9 cellular contexts compared by ENCODE assay signal in genomic region chr6:89299451-89299850, GRCh38. TPM values are rescaled to one million over a fixed set of nuclear protein-coding genes. Genes with fewer than 3 reads are reported as not detected.
DNase-seq lines count a peak whose midpoint lies in the region; ATAC-seq and TF ChIP-seq lines count a peak whose summit lies in the region.
"Had no signal": no experiment of that assay in that cellular context is flagged by ENCODE, and none has a peak within 500 bp of the region (broad histone marks: within the 10 kb centered on the region; RNA-seq: fewer than 3 reads in every experiment).

No MANE protein-coding gene starts in this region.

- in situ Hi-C loops in KBM-7 (cut with MboI; ENCODE audit: low pct_unique_long_range_greater_than_20kb, low sequenced_read_pairs): no loop called here

- H3K4me1 Mint-ChIP-seq in HFFc6 (ENCODE audit: low read depth): peaks cover 18% of the 10 kb centered on the region
- peaks cover 25% of the 10 kb centered on the region for H3K4me1 Mint-ChIP-seq in activated T-helper 17 cell treated with anti-CD3 and anti-CD28 coated beads, Interleukin-2, amount 50 U/mL, for 72 hours

- H3K36me3 ChIP-seq in DOHH2 (ENCODE audit: control insufficient read depth, low read length) (no peaks in the 10 kb centered on the region), ascending aorta (no peaks in the 10 kb centered on the region)
- H3K36me3 ChIP-seq: upper lobe of right lung had no signal

- no peak for DNase-seq in HFFc6
- peak; percentile 80 for DNase-seq in kidney tubule cell (ENCODE audit: low spot score)
- DNase-seq in stimulated activated CD4-positive, alpha-beta T cell treated with anti-CD3 and anti-CD28 coated beads, Interleukin-2, amount 100 ng/mL, for 24 hours: no peak
- no peak for DNase-seq in Ammon's horn (ENCODE audit: low spot score)
- DNase-seq in ascending aorta (ENCODE audit: low spot score in 2 of 2): no peak
- no peak for DNase-seq in KBM-7
- DNase-seq: upper lobe of right lung had no signal

- intact Hi-C loops in ascending aorta (cut with DNase I): loop anchor here (5.0 kb wide), 1 partner anchor 53 kb away; the partner anchor contains the start of gene UBE2J1

- H3K4me3 Mint-ChIP-seq in HFFc6: no peak overlapping the region
- H3K4me3 Mint-ChIP-seq in activated T-helper 17 cell treated with anti-CD3 and anti-CD28 coated beads, Interleukin-2, amount 50 U/mL, for 72 hours: peak overlapping the region; percentile 75

- H3K27me3 Mint-ChIP-seq in HFFc6 (ENCODE audit: insufficient read depth): peaks cover 25% of the 10 kb centered on the region
- no peaks in the 10 kb centered on the region for H3K27me3 Mint-ChIP-seq in activated T-helper 17 cell treated with anti-CD3 and anti-CD28 coated beads, Interleukin-2, amount 50 U/mL, for 72 hours

- H3K9me2 ChIP-seq in DOHH2 (replicated peaks; ENCODE audit: control insufficient read depth, low read length): no peaks in the 10 kb centered on the region

- H3K79me2 ChIP-seq in DOHH2 (ENCODE audit: control insufficient read depth, low read length): no peaks in the 10 kb centered on the region

- TF ChIP-seq CTCF in DOHH2 (IDR thresholded peaks at IDR 0.05; ENCODE audit: low read depth, low read length, poor library complexity, severe bottlenecking) (peak; percentile 27), HFFc6 (IDR thresholded peaks at IDR 0.05) (peak; percentile 41), ascending aorta (IDR thresholded peaks at IDR 0.05) (no peak)

- no peak overlapping the region for H3K27ac ChIP-seq in DOHH2 (ENCODE audit: low read depth, low read length)
- no peak overlapping the region for H3K27ac ChIP-seq in ascending aorta
- H3K27ac ChIP-seq: upper lobe of right lung had no signal

- H3K9me3 ChIP-seq in DOHH2 (ENCODE audit: control insufficient read depth, insufficient read depth, low read length) (no peaks in the 10 kb centered on the region; the same call in none of the 2 replicates), ascending aorta (no peaks in the 10 kb centered on the region)
- H3K9me3 ChIP-seq: upper lobe of right lung had no signal

- H4K20me1 ChIP-seq in DOHH2 (ENCODE audit: control insufficient read depth, insufficient read depth, low read depth, low read length): no peaks in the 10 kb centered on the region

- no peak overlapping the region for H3K27ac Mint-ChIP-seq in HFFc6
- peak overlapping the region; percentile 93 for H3K27ac Mint-ChIP-seq in activated T-helper 17 cell treated with anti-CD3 and anti-CD28 coated beads, Interleukin-2, amount 50 U/mL, for 72 hours

- no peak for ATAC-seq in activated T-helper 17 cell treated with anti-CD3 and anti-CD28 coated beads, Interleukin-2, amount 50 U/mL, for 72 hours (replicated peaks)

- H3K4me3 ChIP-seq in DOHH2 (ENCODE audit: low read length) (no peak overlapping the region), ascending aorta (no peak overlapping the region)
- H3K4me3 ChIP-seq: upper lobe of right lung had no signal

- no peak overlapping the region for H3K4me2 ChIP-seq in DOHH2 (ENCODE audit: low read length)

- H3K27me3 ChIP-seq in DOHH2 (ENCODE audit: control insufficient read depth, low read length) (no peaks in the 10 kb centered on the region), ascending aorta (no peaks in the 10 kb centered on the region)
- H3K27me3 ChIP-seq: upper lobe of right lung had no signal

- H3F3A ChIP-seq in DOHH2 (ENCODE audit: control insufficient read depth, insufficient read depth): no peaks in the 10 kb centered on the region

- 0 out of 2 replicates have a peak, but pooled peaks cover 10% of the 10 kb centered on the region for H3K36me3 Mint-ChIP-seq in HFFc6 (ENCODE audit: low read depth)
- H3K36me3 Mint-ChIP-seq in activated T-helper 17 cell treated with anti-CD3 and anti-CD28 coated beads, Interleukin-2, amount 50 U/mL, for 72 hours (ENCODE audit: low read depth): peaks cover 6% of the 10 kb centered on the region

- H3K4me1 ChIP-seq in DOHH2 (ENCODE audit: control insufficient read depth, low read length) (peaks cover 12% of the 10 kb centered on the region), ascending aorta (peaks cover 9 to 18% of the 10 kb centered on the region in 2 donors)

- no peaks in the 10 kb centered on the region; the same call in 1 of the 2 replicates for H3K9me3 Mint-ChIP-seq in HFFc6
- no peaks in the 10 kb centered on the region for H3K9me3 Mint-ChIP-seq in activated T-helper 17 cell treated with anti-CD3 and anti-CD28 coated beads, Interleukin-2, amount 50 U/mL, for 72 hours

RNA-seq across cellular contexts. Expression of gene GABRR2, which starts 15.6 kb away (rescaled TPM):
- total RNA-seq in HFFc6 (2021; fragmentation: NEBNext Ultra II Directional; extraction: Animal tissue kit (Norgen Biotek cat#: 25700)): under 1 TPM in 4 of 6 experiments, not detected in 2; 0.10 to 0.24 (median 0.12) TPM
- total RNA-seq in activated T-helper 17 cell treated with anti-CD3 and anti-CD28 coated beads, Interleukin-2, amount 50 U/mL, for 72 hours: under 1 TPM; 0.64 to 0.71 TPM
- total RNA-seq in ascending aorta: 0.32 TPM

RNA-seq across cellular contexts. Expression of gene UBE2J1, which starts 53.1 kb away (rescaled TPM):
- total RNA-seq in HFFc6 (2021; fragmentation: NEBNext Ultra II Directional; extraction: Animal tissue kit (Norgen Biotek cat#: 25700)): 10 to 100 TPM; 35.9 to 45.2 (median 41.9) TPM
- 10 to 100 TPM; 18.1 to 25.4 TPM for total RNA-seq in activated T-helper 17 cell treated with anti-CD3 and anti-CD28 coated beads, Interleukin-2, amount 50 U/mL, for 72 hours
- total RNA-seq in ascending aorta: 29.5 TPM

Comparison
In these comparisons a context has a peak if more than half of its experiments do, and no peak if none do; other contexts are left out.
1. CTCF ChIP-seq: peak in DOHH2 (single experiment) and HFFc6 (single experiment); none in ascending aorta (0 of 3).